ENCODE assay signal across 7 cellular contexts in the genomic region with DNA sequence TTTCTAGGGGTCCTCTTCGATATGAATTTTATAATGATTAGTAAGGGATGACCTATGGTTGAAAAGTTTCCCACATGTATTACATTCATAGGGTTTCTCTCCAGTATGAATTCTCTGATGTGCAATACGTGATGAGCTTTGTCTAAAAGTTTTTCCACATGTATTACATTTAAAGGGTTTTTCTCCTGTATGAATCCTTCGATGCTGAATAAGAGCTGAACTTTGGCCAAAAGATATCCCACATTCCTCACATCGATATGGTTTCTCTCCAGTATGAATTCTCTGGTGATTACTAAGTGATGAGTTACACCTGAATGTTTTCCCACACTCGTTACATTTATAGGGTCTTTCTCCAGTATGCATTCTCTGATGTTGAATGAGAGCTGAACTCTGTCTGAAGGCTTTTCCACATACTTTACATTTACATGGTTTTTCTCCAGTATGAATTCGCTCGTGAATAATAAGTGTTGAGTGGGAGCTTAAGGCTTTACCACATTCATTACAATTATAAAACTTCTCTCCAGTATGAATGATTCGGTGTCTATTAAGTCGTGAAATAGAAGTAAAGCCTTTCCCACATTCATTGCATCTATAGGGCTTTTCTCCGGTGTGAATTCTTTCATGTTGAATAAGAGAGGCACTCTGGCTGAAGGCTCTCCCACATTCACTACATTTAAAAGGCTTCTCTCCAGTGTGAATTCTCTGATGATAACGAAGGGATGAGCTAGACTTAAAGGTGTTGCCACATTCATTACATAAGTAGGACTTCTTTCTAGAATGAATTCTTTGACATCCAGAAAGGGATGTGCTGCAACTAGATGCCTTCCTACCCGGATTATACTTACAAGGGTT. TPM values are rescaled to one million over a fixed set of nuclear protein-coding genes. Genes with fewer than 3 reads are reported as not detected.
DNase-seq lines count a peak whose midpoint lies in the region; ATAC-seq, FAIRE-seq and TF ChIP-seq lines count a peak whose summit lies in the region.
"Not testable (repeated sequence)": the region's sequence is repeated elsewhere in the genome, so short reads cannot be mapped to it uniquely, and the experiment has no call there.

No MANE protein-coding gene starts in this region.

- dilution Hi-C loops in endothelial cell of umbilical vein (cut with MboI; ENCODE audit: extremely low pct_ligation_motif_present, low sequenced_read_pairs): not testable (repeated sequence)

- intact Hi-C loops in HCT116 (cut with micrococcal nuclease); endothelial cell of umbilical vein (cut with micrococcal nuclease): not testable (repeated sequence)

- CTCF ChIA-PET in A549 (lab: Yijun Ruan, JAX); HCT116 (lab: Charles Lee); endothelial cell of umbilical vein (lab: Charles Lee): not testable (repeated sequence)

- POLR2A ChIA-PET in A549 (lab: Yijun Ruan, JAX); HCT116 (lab: Charles Lee); endothelial cell of umbilical vein (lab: Charles Lee): not testable (repeated sequence)

- not testable (repeated sequence) for H3K9ac ChIP-seq in HCT116 (ENCODE audit: low read length); astrocyte (ENCODE audit: low read length); endothelial cell of umbilical vein (replicated peaks; ENCODE audit: extremely low read depth, insufficient read depth, low read length); liver (ENCODE audit: low read depth in 1 of 2, low read length in 2 of 2)

- not testable (repeated sequence) for BruUV-seq in HCT116 (replicated peaks; lab: Mats Ljungman, UMichigan); endothelial cell of umbilical vein (replicated peaks; lab: Mats Ljungman, UMichigan)

- not testable (repeated sequence) for H3K9me2 ChIP-seq in HCT116 (ENCODE audit: insufficient read depth)

- H3K9me3 ChIP-seq in A549: peaks cover 88% of the 10 kb centered on the region
- H3K9me3 ChIP-seq in HCT116 (ENCODE audit: control insufficient read depth in 1 of 2, insufficient read depth in 1 of 2, low read depth in 1 of 2, low read length in 2 of 2): peaks cover 26 to 47% of the 10 kb centered on the region in 2 experiments; a peak in 3 of 4 replicates
- peaks cover 61% of the 10 kb centered on the region for H3K9me3 ChIP-seq in astrocyte (ENCODE audit: insufficient read depth, low read depth, low read length)
- H3K9me3 ChIP-seq in endothelial cell of umbilical vein (replicated peaks; ENCODE audit: control insufficient read depth, insufficient read depth, low read length): peaks cover 12% of the 10 kb centered on the region
- H3K9me3 ChIP-seq in liver (ENCODE audit: control insufficient read depth in 4 of 4, low read length in 3 of 4): peaks cover 41 to 81% (median 63%) of the 10 kb centered on the region in 4 donors

- ATAC-seq in A549, HCT116: not testable (repeated sequence)

- FAIRE-seq in A549 (lab: Jason Lieb, UNC): peak; percentile 89
- FAIRE-seq in D721Med (lab: Jason Lieb, UNC): peak; percentile 92
- peak; percentile 68 for FAIRE-seq in astrocyte (lab: Jason Lieb, UNC)
- FAIRE-seq in bronchial epithelial cell (lab: Jason Lieb, UNC): peak; percentile 18
- peak; percentile 67 for FAIRE-seq in endothelial cell of umbilical vein (lab: Jason Lieb, UNC)

- not testable (repeated sequence) for H3K9me1 ChIP-seq in endothelial cell of umbilical vein (replicated peaks; ENCODE audit: control insufficient read depth, extremely low read depth, insufficient read depth, low read length)

- H3K27ac ChIP-seq in A549; HCT116 (ENCODE audit: low read depth, low read length); astrocyte (ENCODE audit: low read depth, low read length); endothelial cell of umbilical vein (ENCODE audit: insufficient read depth, low read depth, low read length); liver (ENCODE audit: low read depth in 1 of 2, low read length in 2 of 2): not testable (repeated sequence)

- H3K79me2 ChIP-seq in HCT116 (ENCODE audit: insufficient read depth, low read length); astrocyte (ENCODE audit: insufficient read depth, low read length); endothelial cell of umbilical vein (ENCODE audit: control insufficient read depth, insufficient read depth, low read length): not testable (repeated sequence)

- H2AFZ ChIP-seq in HCT116 (ENCODE audit: low read depth, low read length, poor library complexity, severe bottlenecking); astrocyte (ENCODE audit: low read depth, low read length); endothelial cell of umbilical vein (ENCODE audit: low read depth, low read length): not testable (repeated sequence)

- H3K4me3 ChIP-seq in A549; HCT116 (replicated peaks in 1 of 2; ENCODE audit: low read depth in 1 of 2, low read length in 2 of 2); astrocyte (ENCODE audit: insufficient read depth, low read depth, low read length); bronchial epithelial cell (ENCODE audit: low read depth, low read length); endothelial cell of umbilical vein (replicated peaks in 1 of 3; ENCODE audit: insufficient read depth in 1 of 3, low read depth in 1 of 3, low read length in 3 of 3): not testable (repeated sequence)
- H3K4me3 ChIP-seq in liver (ENCODE audit: low read depth in 1 of 3, low read length in 3 of 3): peak overlapping the region in 2 of 3 donors; percentile 9 to 26

- peaks cover 58% of the 10 kb centered on the region for H3K36me3 Mint-ChIP-seq in astrocyte (ENCODE audit: low read depth, unreplicated experiment)

- not testable (repeated sequence) for H3K27ac Mint-ChIP-seq in astrocyte (ENCODE audit: unreplicated experiment)

- H3K4me1 ChIP-seq in A549; HCT116 (ENCODE audit: control insufficient read depth in 1 of 2, insufficient read depth in 2 of 2, low read length in 2 of 2); astrocyte (ENCODE audit: insufficient read depth, low read length); endothelial cell of umbilical vein (ENCODE audit: control insufficient read depth, extremely low read depth, insufficient read depth, low read length); liver (ENCODE audit: control insufficient read depth in 4 of 4, insufficient read depth in 4 of 4, low read length in 3 of 4): not testable (repeated sequence)

- H4K20me1 ChIP-seq in HCT116 (ENCODE audit: insufficient read depth); astrocyte (ENCODE audit: insufficient read depth, low read length); endothelial cell of umbilical vein (replicated peaks; ENCODE audit: control insufficient read depth, extremely low read depth, insufficient read depth, low read length): not testable (repeated sequence)

- not testable (repeated sequence) for H3K4me2 ChIP-seq in A549; HCT116 (ENCODE audit: low read length); astrocyte (ENCODE audit: low read length); endothelial cell of umbilical vein (ENCODE audit: insufficient read depth, low read length)

- not testable (repeated sequence) for H3K27me3 ChIP-seq in HCT116 (ENCODE audit: insufficient read depth, low read length); astrocyte (ENCODE audit: insufficient read depth, low read length); bronchial epithelial cell (ENCODE audit: control insufficient read depth, insufficient read depth, low read length); endothelial cell of umbilical vein (ENCODE audit: control insufficient read depth in 2 of 2, insufficient read depth in 2 of 2, low read length in 2 of 2); liver (ENCODE audit: control insufficient read depth in 4 of 4, insufficient read depth in 4 of 4, low read length in 3 of 4)

- 80% methylated on average over 12 of the region's 12 CpGs for WGBS in A549 (ENCODE audit: missing lambda C conversion rate)
- WGBS in liver: 96% methylated on average over 12 of the region's 12 CpGs

- H3K27me3 Mint-ChIP-seq in astrocyte (ENCODE audit: low read depth, unreplicated experiment): not testable (repeated sequence)

- RAD21 ChIA-PET in HCT116 (lab: Charles Lee; ENCODE audit: low non-redundant PET in 1 of 2, low total read pairs in 2 of 2, uncharacterized antibody in 2 of 2, unreplicated experiment in 2 of 2): not testable (repeated sequence)

- not testable (repeated sequence) for H3K4me3 Mint-ChIP-seq in astrocyte (ENCODE audit: unreplicated experiment)

- not testable (repeated sequence) for TF ChIP-seq EP300 in A549 (IDR thresholded peaks at IDR 0.05)

- not testable (repeated sequence) for DNase-seq in A549 (ENCODE audit: low read depth in 1 of 2, low spot score in 1 of 2); D721Med (ENCODE audit: insufficient read length, low spot score); HCT116 (ENCODE audit: low read depth, low spot score); astrocyte (ENCODE audit: low read depth); bronchial epithelial cell (ENCODE audit: low read depth); endothelial cell of umbilical vein (ENCODE audit: low read depth, low spot score)

- TF ChIP-seq POLR2A in A549 (IDR thresholded peaks at IDR 0.05; ENCODE audit: low read length); HCT116 (IDR thresholded peaks at IDR 0.05; ENCODE audit: borderline replicate concordance, extremely low read depth, insufficient read depth, insufficient read length); endothelial cell of umbilical vein (IDR thresholded peaks at IDR 0.05; ENCODE audit: low read depth, low read length): not testable (repeated sequence)

- not testable (repeated sequence) for H3K4me1 Mint-ChIP-seq in astrocyte (ENCODE audit: low read depth, unreplicated experiment)

- H3K9me3 Mint-ChIP-seq in astrocyte (ENCODE audit: unreplicated experiment): peaks cover 78% of the 10 kb centered on the region

- peaks cover 4 to 24% of the 10 kb centered on the region in 2 experiments; a peak in 3 of 4 replicates for H3K36me3 ChIP-seq in HCT116 (ENCODE audit: control insufficient read depth in 1 of 2, insufficient read depth in 2 of 2, low read length in 2 of 2)
- peaks cover 22% of the 10 kb centered on the region for H3K36me3 ChIP-seq in astrocyte (ENCODE audit: insufficient read depth, low read length)
- H3K36me3 ChIP-seq in bronchial epithelial cell (ENCODE audit: control insufficient read depth, insufficient read depth, low read length); endothelial cell of umbilical vein (ENCODE audit: control insufficient read depth in 2 of 2, extremely low read depth in 1 of 2, insufficient read depth in 2 of 2, low read length in 2 of 2): not testable (repeated sequence)
- H3K36me3 ChIP-seq in liver (ENCODE audit: control insufficient read depth in 4 of 4, insufficient read depth in 3 of 4, low read depth in 1 of 4, low read length in 3 of 4): peaks cover 2 to 35% (median 24%) of the 10 kb centered on the region in 4 donors

- TF ChIP-seq RAD21 in A549 (conservative IDR thresholded peaks at IDR 0.05 in 1 of 2, IDR thresholded peaks at IDR 0.05 in 1 of 2); HCT116 (IDR thresholded peaks at IDR 0.05; ENCODE audit: low read depth); liver (IDR thresholded peaks at IDR 0.05): not testable (repeated sequence)

- not testable (repeated sequence) for TF ChIP-seq CTCF in A549 (IDR thresholded peaks at IDR 0.05); D721Med (IDR thresholded peaks at IDR 0.05; ENCODE audit: insufficient read depth, missing control alignments); HCT116 (IDR thresholded peaks at IDR 0.05 in 2 of 3, conservative IDR thresholded peaks at IDR 0.05 in 1 of 3; ENCODE audit: borderline replicate concordance in 1 of 3, insufficient read depth in 1 of 3, low read depth in 2 of 3, low read length in 2 of 3); astrocyte (IDR thresholded peaks at IDR 0.05; ENCODE audit: insufficient read depth, low read depth, low read length); bronchial epithelial cell (IDR thresholded peaks at IDR 0.05; ENCODE audit: insufficient read depth, low read length, severe bottlenecking); endothelial cell of umbilical vein (IDR thresholded peaks at IDR 0.05; ENCODE audit: extremely low read depth in 1 of 2, insufficient read depth in 1 of 2, low read depth in 1 of 2, low read length in 2 of 2); liver (IDR thresholded peaks at IDR 0.05; ENCODE audit: low read depth, low read length, missing input control)

RNA-seq across cellular contexts. Expression of gene ZNF354A, which starts 18.2 kb away (rescaled TPM):
- polyA plus RNA-seq in A549 (2011; rRNA removed): 9.8 and 12.3 TPM in 2 replicates
- polyA plus RNA-seq in A549 (2012; cell fraction: cytosol; rRNA removed): 3.1 and 3.3 TPM in 2 replicates
- 2.9 and 3.3 TPM in 2 replicates for polyA plus RNA-seq in A549 (2012; cell fraction: nucleus; rRNA removed)
- polyA plus RNA-seq in A549 (2017; fragmentation: RNase III; extraction: RNeasy Plus Mini Kit Qiagen cat#74134 plus additional on column Dnase treatment): 8.5 to 9.5 TPM (median 8.8 TPM) in 3 replicates
- polyA minus RNA-seq in A549 (2011; rRNA and poly(A)+ RNA removed): 3.4 and 4.0 TPM in 2 replicates
- 16.8 TPM for total RNA-seq in HCT116 (2021; ENCODE audit: unreplicated experiment)
- polyA plus RNA-seq in HCT116 (2012): 4.4 and 5.6 TPM in 2 replicates
- 10.5 and 12.0 TPM in 2 replicates for total RNA-seq in astrocyte
- total RNA-seq in bronchial epithelial cell: 5.8 and 7.6 TPM in 2 replicates
- total RNA-seq in endothelial cell of umbilical vein: 10.8 and 11.1 TPM in 2 replicates
- 4.1 and 4.7 TPM in 2 replicates for polyA plus RNA-seq in endothelial cell of umbilical vein
- polyA plus RNA-seq in endothelial cell of umbilical vein (2011; cell fraction: cytosol; rRNA removed): 5.6 and 6.6 TPM in 2 replicates
- polyA plus RNA-seq in endothelial cell of umbilical vein (2011; cell fraction: nucleus; rRNA removed): 16.4 and 16.7 TPM in 2 replicates
- polyA plus RNA-seq in endothelial cell of umbilical vein (2012): 6.8 and 9.1 TPM in 2 replicates
- 5.7 and 6.8 TPM in 2 replicates for polyA minus RNA-seq in endothelial cell of umbilical vein
- polyA minus RNA-seq in endothelial cell of umbilical vein (2011; cell fraction: cytosol; rRNA and poly(A)+ RNA removed): 4.8 TPM
- polyA minus RNA-seq in endothelial cell of umbilical vein (2011; cell fraction: nucleus; rRNA and poly(A)+ RNA removed): 2.2 and 6.2 TPM in 2 replicates
- 1 to 10 TPM; 2.8 to 4.0 TPM for total RNA-seq in liver
- polyA plus RNA-seq in liver: 1 to 10 TPM; 1.7 to 1.9 TPM
